Comparison of ENCODE assay signal across 8 cellular contexts in the genomic region with DNA sequence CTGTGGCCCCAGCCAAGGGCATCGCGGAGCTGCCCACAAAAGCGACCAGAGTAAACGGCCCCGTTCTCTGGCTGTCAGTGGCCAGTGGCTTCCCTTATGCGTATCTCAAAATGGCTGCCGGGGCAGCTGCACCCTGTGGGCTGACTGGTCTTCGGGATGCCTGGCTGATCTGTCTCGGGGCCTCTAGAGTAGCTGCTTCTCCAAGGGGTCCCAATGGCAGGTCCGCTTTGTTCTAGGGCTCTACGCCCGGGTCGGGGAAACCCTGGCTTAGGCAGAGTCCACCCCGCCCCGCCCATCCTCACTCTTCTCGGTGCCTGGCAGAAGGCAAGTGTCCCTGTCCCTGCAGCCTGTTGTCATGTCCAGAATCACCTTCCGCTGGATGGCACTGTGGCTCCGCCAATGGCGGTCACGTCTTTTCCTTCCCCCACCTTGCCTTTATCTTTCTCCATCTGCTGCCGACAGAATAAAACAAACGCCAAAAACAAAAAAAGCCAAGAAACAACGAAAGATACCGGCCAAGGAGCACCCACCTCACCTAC. TPM values are rescaled to one million over a fixed set of nuclear protein-coding genes. Genes with fewer than 3 reads are reported as not detected.
A peak's percentile ranks its signal among the peaks of the same experiment; 100 is the strongest.
DNase-seq lines count a peak whose midpoint lies in the region; ATAC-seq, FAIRE-seq and TF ChIP-seq lines count a peak whose summit lies in the region.
"Not testable (repeated sequence)": the region's sequence is repeated elsewhere in the genome, so short reads cannot be mapped to it uniquely, and the experiment has no call there.

No MANE protein-coding gene starts in this region.

- peak; percentile 98 for FAIRE-seq in kidney (lab: Jason Lieb, UNC)

- H3K4me3 ChIP-seq in kidney (ENCODE audit: low read length in 2 of 2): not testable (repeated sequence)

- not testable (repeated sequence) for H3K9me3 ChIP-seq in kidney (ENCODE audit: control insufficient read depth in 1 of 2, low read length in 2 of 2)

- TF ChIP-seq CTCF in kidney (IDR thresholded peaks at IDR 0.05; ENCODE audit: borderline replicate concordance, extremely low read depth, insufficient read depth): not testable (repeated sequence)

- not testable (repeated sequence) for DNase-seq in kidney; sciatic nerve (ENCODE audit: low spot score)

- ATAC-seq in GM18502 (IDR thresholded peaks at IDR 0.05; ENCODE audit: poor library complexity, unreplicated experiment) (peak; percentile 43), GM18907 (IDR thresholded peaks at IDR 0.05; ENCODE audit: unreplicated experiment) (peak; percentile 41), GM19467 (IDR thresholded peaks at IDR 0.05; ENCODE audit: unreplicated experiment) (peak; percentile 32), GM21825 (IDR thresholded peaks at IDR 0.05; ENCODE audit: unreplicated experiment) (peak; percentile 37), HG03025 (IDR thresholded peaks at IDR 0.05; ENCODE audit: low FRiP score, unreplicated experiment) (peak; percentile 16), HG03520 (IDR thresholded peaks at IDR 0.05; ENCODE audit: unreplicated experiment) (peak; percentile 30), sciatic nerve (peak; percentile 81)

- not testable (repeated sequence) for H3K36me3 ChIP-seq in kidney (ENCODE audit: control insufficient read depth in 1 of 2, insufficient read depth in 2 of 2, low read length in 2 of 2)

- not testable (repeated sequence) for H3K9ac ChIP-seq in kidney (ENCODE audit: low read length in 2 of 2)

- intact Hi-C loops in kidney (cut with DNase I); sciatic nerve (cut with DNase I): not testable (repeated sequence)

- not testable (repeated sequence) for H3K4me1 ChIP-seq in kidney (ENCODE audit: control insufficient read depth in 1 of 2, insufficient read depth in 1 of 2, low read depth in 1 of 2, low read length in 2 of 2)

- H3K27ac ChIP-seq in kidney (ENCODE audit: low read depth in 2 of 2, low read length in 2 of 2): not testable (repeated sequence)

RNA-seq across cellular contexts. Expression of gene NBDY, which starts 44.5 kb away (rescaled TPM):
- total RNA-seq in kidney (50.8 TPM), sciatic nerve (37.6 TPM)
- polyA plus RNA-seq in kidney (ENCODE audit: insufficient read depth, low read depth, low replicate concordance): 88.7 TPM

Comparison
In these comparisons a context has a peak if more than half of its experiments do, and no peak if none do; other contexts are left out.
1. ATAC-seq: peak in every context shown above with its lines; median percentile 81 in sciatic nerve; 43 in GM18502; 41 in GM18907; 37 in GM21825; 32 in GM19467; 30 in HG03520; 16 in HG03025.